Comparison of ENCODE assay signal across 16 cellular contexts in genomic region chr1:44537538-44537937, GRCh38.
"Had no signal": no experiment of that assay in that cellular context is flagged by ENCODE, and none has a peak within 500 bp of the region (broad histone marks: within the 10 kb centered on the region; RNA-seq: fewer than 3 reads in every experiment).

No MANE protein-coding gene starts in this region.

- H3K27ac Mint-ChIP-seq: naive B cell, type B pancreatic cell had no signal

- DNase-seq: effector memory CD4-positive, alpha-beta T cell; esophagus squamous epithelium; foreskin fibroblast; glutamatergic neuron; mesendoderm; naive B cell; sigmoid colon; stimulated activated CD4-positive, alpha-beta T cell treated with anti-CD3 and anti-CD28 coated beads, Interleukin-12 subunit alpha, Interleukin-12 subunit beta, amount 100 ng/mL, for 4 hours; stimulated activated naive CD4-positive, alpha-beta T cell; stomach; thyroid gland had no signal

- H3K4me1 ChIP-seq: esophagus squamous epithelium, gastroesophageal sphincter, sigmoid colon, stomach, thyroid gland had no signal

- H3K4me3 Mint-ChIP-seq: naive B cell, type B pancreatic cell had no signal

- H3K9me3 ChIP-seq: esophagus squamous epithelium, gastroesophageal sphincter, neutrophil, sigmoid colon, stomach, thyroid gland had no signal

- H3K4me1 Mint-ChIP-seq: naive B cell had no signal

- H3K4me3 ChIP-seq: coronary artery, esophagus squamous epithelium, gastroesophageal sphincter, sigmoid colon, skin epidermis, stomach, thyroid gland had no signal

- H3K27me3 ChIP-seq: neutrophil, thyroid gland had no signal

- H3K36me3 ChIP-seq: esophagus squamous epithelium, gastroesophageal sphincter, neutrophil, sigmoid colon, stomach, thyroid gland had no signal

- H3K36me3 Mint-ChIP-seq: naive B cell, type B pancreatic cell had no signal

- H3K27ac ChIP-seq: coronary artery, esophagus squamous epithelium, gastroesophageal sphincter, neutrophil, sigmoid colon, skin epidermis, stomach, thyroid gland had no signal

- H3K9me3 Mint-ChIP-seq: naive B cell had no signal

- ATAC-seq: gastroesophageal sphincter had no signal
